22 cellular contexts compared by ENCODE assay signal in genomic region chr1:4634793-4635406, GRCh38. TPM values are rescaled to one million over a fixed set of nuclear protein-coding genes. Genes with fewer than 3 reads are reported as not detected.
"Had no signal": no experiment of that assay in that cellular context is flagged by ENCODE, and none has a peak within 500 bp of the region (broad histone marks: within the 10 kb centered on the region; RNA-seq: fewer than 3 reads in every experiment).

No MANE protein-coding gene starts in this region.

- H3K9ac ChIP-seq: neural progenitor cell had no signal

- H3K36me3 Mint-ChIP-seq: naive thymus-derived CD8-positive, alpha-beta T cell; neural progenitor cell; stimulated activated memory B cell treated with anti-CD40 and anti-IgM and Interleukin-4, amounts not matched to agents 10 μg/mL and 1 μg/mL and 100 μg/mL, for 72 hours had no signal

- H3K9me3 ChIP-seq: heart left ventricle, mucosa of descending colon, pancreas, testis, transverse colon had no signal

- H3K27ac ChIP-seq: heart left ventricle, neural progenitor cell, pancreas, testis, transverse colon had no signal

- H3K27ac Mint-ChIP-seq: dendritic cell treated with granulocyte-macrophage colony-stimulating factor and Interleukin-4, amounts not matched to agents 40 ng/mL and 50 ng/mL, for 4 days; endodermal cell; naive thymus-derived CD8-positive, alpha-beta T cell; neural progenitor cell; progenitor cell of endocrine pancreas; stimulated activated memory B cell treated with anti-CD40 and anti-IgM and Interleukin-4, amounts not matched to agents 10 μg/mL and 1 μg/mL and 100 μg/mL, for 72 hours; stimulated activated naive CD8-positive, alpha-beta T cell treated with anti-CD3 and anti-CD28 coated beads, Interleukin-15, Interleukin-2, amounts not matched to agents 100 ng/mL and 50 ng/mL, for 24 hours had no signal

- H2AFZ ChIP-seq: neural progenitor cell had no signal

- H3K27me3 ChIP-seq: neural progenitor cell, pancreas, testis had no signal

- H3K9me3 Mint-ChIP-seq: dendritic cell treated with granulocyte-macrophage colony-stimulating factor and Interleukin-4, amounts not matched to agents 40 ng/mL and 50 ng/mL, for 4 days; endodermal cell; naive thymus-derived CD8-positive, alpha-beta T cell; neural progenitor cell; stimulated activated memory B cell treated with anti-CD40 and anti-IgM and Interleukin-4, amounts not matched to agents 10 μg/mL and 1 μg/mL and 100 μg/mL, for 72 hours; stimulated activated naive CD8-positive, alpha-beta T cell treated with anti-CD3 and anti-CD28 coated beads, Interleukin-15, Interleukin-2, amounts not matched to agents 100 ng/mL and 50 ng/mL, for 24 hours had no signal

- H3K4me2 ChIP-seq: neural progenitor cell had no signal

- H3K4me3 Mint-ChIP-seq: dendritic cell treated with granulocyte-macrophage colony-stimulating factor and Interleukin-4, amounts not matched to agents 40 ng/mL and 50 ng/mL, for 4 days; endodermal cell; naive thymus-derived CD8-positive, alpha-beta T cell; neural progenitor cell; stimulated activated memory B cell treated with anti-CD40 and anti-IgM and Interleukin-4, amounts not matched to agents 10 μg/mL and 1 μg/mL and 100 μg/mL, for 72 hours; stimulated activated naive CD8-positive, alpha-beta T cell treated with anti-CD3 and anti-CD28 coated beads, Interleukin-15, Interleukin-2, amounts not matched to agents 100 ng/mL and 50 ng/mL, for 24 hours had no signal

- ATAC-seq: heart left ventricle; left lobe of liver; mucosa of descending colon; naive thymus-derived CD8-positive, alpha-beta T cell; pancreas; right cardiac atrium; stimulated activated memory B cell treated with anti-CD40 and anti-IgM and Interleukin-4, amounts not matched to agents 10 μg/mL and 1 μg/mL and 100 μg/mL, for 72 hours had no signal

- H3K4me1 ChIP-seq: heart left ventricle, pancreas, transverse colon had no signal

- DNase-seq: cerebellar nuclear complex; endodermal cell; erythroblast; foreskin melanocyte; heart left ventricle; mammary epithelial cell; mucosa of descending colon; pancreas; stimulated activated CD4-positive, alpha-beta T cell treated with anti-CD3 and anti-CD28 coated beads, Interleukin-15, amount 100 ng/mL, for 24 hours; stimulated activated CD4-positive, alpha-beta T cell treated with anti-CD3 and anti-CD28 coated beads, Interleukin-1b, Interleukin-23, amount 100 ng/mL, for 48 hours; stimulated activated CD4-positive, alpha-beta T cell treated with anti-CD3 and anti-CD28 coated beads, Interleukin-4, amount 100 ng/mL, for 24 hours; testis; transverse colon had no signal

- H3K36me3 ChIP-seq: heart left ventricle, neural progenitor cell, pancreas, transverse colon had no signal

- H3K4me3 ChIP-seq: heart left ventricle, mucosa of descending colon, neural progenitor cell, pancreas, testis, transverse colon had no signal

RNA-seq across cellular contexts. Expression of gene AJAP1, which starts 19.5 kb away (rescaled TPM):
- total RNA-seq: endothelial cell of umbilical vein had no signal
- polyA plus RNA-seq: endothelial cell of umbilical vein had no signal
